ENCODE assay signal across 8 cellular contexts in the genomic region with DNA sequence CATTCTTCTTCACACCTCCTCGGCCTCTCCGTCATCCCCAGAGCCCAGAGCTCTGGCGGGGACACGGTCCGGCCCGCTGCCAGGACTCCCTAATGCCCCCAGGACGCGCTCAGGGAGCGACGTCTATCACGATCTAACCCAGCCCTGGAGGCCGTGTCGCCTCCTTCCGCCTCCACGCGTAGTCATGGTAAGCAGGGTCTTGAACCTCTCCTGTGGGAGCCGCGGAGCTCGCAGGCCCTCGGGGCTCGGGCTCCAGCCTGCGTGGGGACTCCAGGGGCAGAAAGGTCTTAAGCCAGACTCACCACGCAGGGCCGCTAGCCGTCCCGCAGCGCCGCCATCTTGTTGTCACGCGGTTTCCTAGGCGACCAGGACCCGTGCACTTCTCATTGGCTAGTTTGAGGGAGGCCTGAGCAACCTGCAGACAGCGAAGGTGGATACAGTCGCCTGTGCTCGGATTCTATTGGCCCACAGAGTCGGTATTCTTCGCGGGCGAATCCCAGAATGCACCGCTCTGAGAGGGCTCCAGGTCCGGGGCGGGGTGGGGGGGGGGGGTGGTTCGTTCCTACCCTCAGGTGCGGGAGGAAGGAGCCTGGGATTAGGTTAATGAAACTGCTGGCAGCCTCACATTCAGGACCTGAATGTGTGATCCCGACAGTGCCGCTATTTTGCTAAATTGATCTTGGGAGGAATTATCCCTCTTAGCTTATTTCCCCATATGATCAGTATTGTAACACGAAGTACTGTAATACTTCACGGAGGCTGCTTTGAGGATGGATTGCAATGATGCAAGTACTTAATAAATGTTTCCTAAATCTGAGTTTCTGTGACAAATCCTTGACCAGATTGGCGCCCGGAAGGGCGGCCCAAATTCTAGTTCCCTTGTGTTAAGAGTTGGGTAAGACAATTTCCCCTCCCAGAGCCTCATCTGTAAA. TPM values are rescaled to one million over a fixed set of nuclear protein-coding genes. Genes with fewer than 3 reads are reported as not detected.
DNase-seq lines count a peak whose midpoint lies in the region; ATAC-seq and TF ChIP-seq lines count a peak whose summit lies in the region.

A gene with protein sequence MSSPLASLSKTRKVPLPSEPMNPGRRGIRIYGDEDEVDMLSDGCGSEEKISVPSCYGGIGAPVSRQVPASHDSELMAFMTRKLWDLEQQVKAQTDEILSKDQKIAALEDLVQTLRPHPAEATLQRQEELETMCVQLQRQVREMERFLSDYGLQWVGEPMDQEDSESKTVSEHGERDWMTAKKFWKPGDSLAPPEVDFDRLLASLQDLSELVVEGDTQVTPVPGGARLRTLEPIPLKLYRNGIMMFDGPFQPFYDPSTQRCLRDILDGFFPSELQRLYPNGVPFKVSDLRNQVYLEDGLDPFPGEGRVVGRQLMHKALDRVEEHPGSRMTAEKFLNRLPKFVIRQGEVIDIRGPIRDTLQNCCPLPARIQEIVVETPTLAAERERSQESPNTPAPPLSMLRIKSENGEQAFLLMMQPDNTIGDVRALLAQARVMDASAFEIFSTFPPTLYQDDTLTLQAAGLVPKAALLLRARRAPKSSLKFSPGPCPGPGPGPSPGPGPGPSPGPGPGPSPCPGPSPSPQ (minus strand): TSS at position 347 of the 932 bp plus-strand sequence. CDS start 3,753 bp downstream, outside the sequence.

- H3K9me3 Mint-ChIP-seq in activated naive CD4-positive, alpha-beta T cell treated with anti-CD3 and anti-CD28 coated beads, Interleukin-2, amount 10 ng/mL, durations not matched to agents 7 days and 5 days: no peaks in the 10 kb centered on the region

- H2AFZ ChIP-seq in SK-N-SH (ENCODE audit: low read depth): peak within 1 kb of the TSS; percentile 95

- POLR2A ChIA-PET in GM10248 (lab: Yijun Ruan, JAX): interaction anchor here (1.3 kb wide), 1 partner anchor 13 kb away, joined by 8 read pairs; no protein-coding TSS in a partner anchor
- POLR2A ChIA-PET in SK-N-SH (lab: Yijun Ruan, JAX): no interaction called here

- TF ChIP-seq RAD21 in SK-N-SH (IDR thresholded peaks at IDR 0.05; ENCODE audit: low read length): no peak

- H3K4me1 ChIP-seq in SK-N-SH (ENCODE audit: control insufficient read depth in 1 of 2, insufficient read depth in 2 of 2, low read depth in 1 of 2, low read length in 1 of 2) (peaks cover 0 to 9% of the 10 kb centered on the region in 2 experiments; a peak in 1 of 4 replicates), testis (peaks cover 6% of the 10 kb centered on the region)

- ATAC-seq in HG02610 (IDR thresholded peaks at IDR 0.05; ENCODE audit: unreplicated experiment) (peak; percentile 99), omental fat pad (ENCODE audit: low FRiP score) (peak; percentile 99)

- CTCF ChIA-PET in GM10248 (lab: Yijun Ruan, JAX): interaction anchor here (0.7 to 21.1 kb wide), 4 partner anchors 10 to 73 kb away, joined by 3 to 690 read pairs (median 14); a partner anchor contains a TSS
- CTCF ChIA-PET in SK-N-SH (lab: Yijun Ruan, JAX): interaction anchor here (0.8 to 5.6 kb wide), 7 partner anchors 11 to 110 kb away, joined by 3 to 41 read pairs (median 6); a partner anchor contains a TSS
- CTCF ChIA-PET in activated naive CD4-positive, alpha-beta T cell treated with anti-CD3 and anti-CD28 coated beads, Interleukin-2, amount 10 ng/mL, durations not matched to agents 7 days and 5 days (lab: Charles Lee): interaction anchor here (2.7 to 9.1 kb wide), 3 partner anchors 11 to 19 kb away, joined by 13 to 119 read pairs (median 25); a partner anchor contains a TSS

- intact Hi-C loops in testis (cut with DNase I; ENCODE audit: low total_unique reads): no loop called here

- no peaks in the 10 kb centered on the region for H3K9me3 ChIP-seq in SK-N-SH
- no peaks in the 10 kb centered on the region for H3K9me3 ChIP-seq in testis

- TF ChIP-seq EP300 in SK-N-SH (IDR thresholded peaks at IDR 0.05; ENCODE audit: borderline replicate concordance in 1 of 2, low read depth in 1 of 2, low read length in 1 of 2): no peak

- H4K20me1 ChIP-seq in SK-N-SH (ENCODE audit: insufficient read depth): no peaks in the 10 kb centered on the region

- H3K27ac Mint-ChIP-seq in activated naive CD4-positive, alpha-beta T cell treated with anti-CD3 and anti-CD28 coated beads, Interleukin-2, amount 10 ng/mL, durations not matched to agents 7 days and 5 days: peak within 1 kb of the TSS; percentile 99

- H3K4me3 ChIP-seq in SK-N-SH (ENCODE audit: low read depth in 2 of 2, low read length in 1 of 2) (peak within 1 kb of the TSS; percentile 81 to 92), testis (peak within 1 kb of the TSS; percentile 63 to 80)

- peak within 1 kb of the TSS; percentile 88 for H3K9ac ChIP-seq in SK-N-SH

- peak; percentile 98 for DNase-seq in GM10248 (ENCODE audit: extremely low spot score)
- peak; percentile 99 for DNase-seq in NCI-H1092 (lab: John Stamatoyannopoulos, UW)
- DNase-seq in SK-N-SH: peak; percentile 96
- DNase-seq in activated naive CD4-positive, alpha-beta T cell treated with anti-CD3 and anti-CD28 coated beads, Interleukin-2, amount 10 ng/mL, durations not matched to agents 7 days and 5 days: peak; percentile 98
- peak; percentile 96 for DNase-seq in glomerular visceral epithelial cell (ENCODE audit: extremely low spot score)
- peak; percentile 71 for DNase-seq in omental fat pad (ENCODE audit: low spot score)
- peak; percentile 98 for DNase-seq in testis

- no peaks in the 10 kb centered on the region; the same call in 1 of the 2 replicates for H3K27me3 ChIP-seq in SK-N-SH (ENCODE audit: insufficient read depth)
- H3K27me3 ChIP-seq in testis: no peaks in the 10 kb centered on the region

- TF ChIP-seq CTCF in GM10248 (IDR thresholded peaks at IDR 0.05; ENCODE audit: control extremely low read depth, extremely low read depth, low read depth, missing control alignments): no peak
- TF ChIP-seq CTCF in SK-N-SH (IDR thresholded peaks at IDR 0.05): no peak
- TF ChIP-seq CTCF in omental fat pad (IDR thresholded peaks at IDR 0.05): no peak
- no peak for TF ChIP-seq CTCF in testis (IDR thresholded peaks at IDR 0.05)

- H3K36me3 ChIP-seq in SK-N-SH (replicated peaks in 1 of 2; ENCODE audit: control insufficient read depth in 1 of 2, insufficient read depth in 2 of 2, low read length in 1 of 2): no peaks in the 10 kb centered on the region
- no peaks in the 10 kb centered on the region for H3K36me3 ChIP-seq in testis (ENCODE audit: low read depth, missing control alignments)

- no peak for TF ChIP-seq POLR2A in testis (IDR thresholded peaks at IDR 0.05)

- H3F3A ChIP-seq in SK-N-SH (replicated peaks; ENCODE audit: insufficient read depth): no peaks in the 10 kb centered on the region

- H3K4me3 Mint-ChIP-seq in activated naive CD4-positive, alpha-beta T cell treated with anti-CD3 and anti-CD28 coated beads, Interleukin-2, amount 10 ng/mL, durations not matched to agents 7 days and 5 days: peak within 1 kb of the TSS; percentile 95

- peaks cover 56% of the 10 kb centered on the region for H3K4me1 Mint-ChIP-seq in activated naive CD4-positive, alpha-beta T cell treated with anti-CD3 and anti-CD28 coated beads, Interleukin-2, amount 10 ng/mL, durations not matched to agents 7 days and 5 days

- H3K4me2 ChIP-seq in SK-N-SH: peak within 1 kb of the TSS; percentile 98

- H3K27ac ChIP-seq in SK-N-SH (ENCODE audit: low read depth in 2 of 2, low read length in 1 of 2) (peak within 1 kb of the TSS; percentile 27 to 58; a peak in 3 of 4 replicates), testis (peak within 1 kb of the TSS; percentile 27)

- H3K9me2 ChIP-seq in SK-N-SH: no peaks in the 10 kb centered on the region

- H3K79me2 ChIP-seq in SK-N-SH (ENCODE audit: insufficient read depth): peaks cover 8% of the 10 kb centered on the region; the same call in 1 of the 2 replicates

- no peaks in the 10 kb centered on the region for H3K27me3 Mint-ChIP-seq in activated naive CD4-positive, alpha-beta T cell treated with anti-CD3 and anti-CD28 coated beads, Interleukin-2, amount 10 ng/mL, durations not matched to agents 7 days and 5 days

- 3% methylated on average over 19 of the region's 51 CpGs for WGBS in SK-N-SH (ENCODE audit: low lambda C conversion rate)
- 2% methylated on average over 18 to 51 of the region's 51 CpGs for WGBS in testis, 2 donors

- peaks cover 3% of the 10 kb centered on the region for H3K36me3 Mint-ChIP-seq in activated naive CD4-positive, alpha-beta T cell treated with anti-CD3 and anti-CD28 coated beads, Interleukin-2, amount 10 ng/mL, durations not matched to agents 7 days and 5 days

TF ChIP-seq in SK-N-SH, 30 proteins besides CTCF, POLR2A, EP300 and RAD21 (continues in another document):
- TF ChIP-seq, protein P1, sequence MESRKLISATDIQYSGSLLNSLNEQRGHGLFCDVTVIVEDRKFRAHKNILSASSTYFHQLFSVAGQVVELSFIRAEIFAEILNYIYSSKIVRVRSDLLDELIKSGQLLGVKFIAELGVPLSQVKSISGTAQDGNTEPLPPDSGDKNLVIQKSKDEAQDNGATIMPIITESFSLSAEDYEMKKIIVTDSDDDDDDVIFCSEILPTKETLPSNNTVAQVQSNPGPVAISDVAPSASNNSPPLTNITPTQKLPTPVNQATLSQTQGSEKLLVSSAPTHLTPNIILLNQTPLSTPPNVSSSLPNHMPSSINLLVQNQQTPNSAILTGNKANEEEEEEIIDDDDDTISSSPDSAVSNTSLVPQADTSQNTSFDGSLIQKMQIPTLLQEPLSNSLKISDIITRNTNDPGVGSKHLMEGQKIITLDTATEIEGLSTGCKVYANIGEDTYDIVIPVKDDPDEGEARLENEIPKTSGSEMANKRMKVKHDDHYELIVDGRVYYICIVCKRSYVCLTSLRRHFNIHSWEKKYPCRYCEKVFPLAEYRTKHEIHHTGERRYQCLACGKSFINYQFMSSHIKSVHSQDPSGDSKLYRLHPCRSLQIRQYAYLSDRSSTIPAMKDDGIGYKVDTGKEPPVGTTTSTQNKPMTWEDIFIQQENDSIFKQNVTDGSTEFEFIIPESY (IDR thresholded peaks at IDR 0.05; ENCODE audit: borderline replicate concordance, low read depth): no peak
- TF ChIP-seq CHD2 (IDR thresholded peaks at IDR 0.05; ENCODE audit: low read length, partially characterized antibody): peak; percentile 27
- TF ChIP-seq, protein P2, sequence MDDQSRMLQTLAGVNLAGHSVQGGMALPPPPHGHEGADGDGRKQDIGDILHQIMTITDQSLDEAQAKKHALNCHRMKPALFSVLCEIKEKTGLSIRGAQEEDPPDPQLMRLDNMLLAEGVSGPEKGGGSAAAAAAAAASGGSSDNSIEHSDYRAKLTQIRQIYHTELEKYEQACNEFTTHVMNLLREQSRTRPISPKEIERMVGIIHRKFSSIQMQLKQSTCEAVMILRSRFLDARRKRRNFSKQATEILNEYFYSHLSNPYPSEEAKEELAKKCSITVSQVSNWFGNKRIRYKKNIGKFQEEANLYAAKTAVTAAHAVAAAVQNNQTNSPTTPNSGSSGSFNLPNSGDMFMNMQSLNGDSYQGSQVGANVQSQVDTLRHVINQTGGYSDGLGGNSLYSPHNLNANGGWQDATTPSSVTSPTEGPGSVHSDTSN (IDR thresholded peaks at IDR 0.05): no peak
- TF ChIP-seq RFX5 (IDR thresholded peaks at IDR 0.05; ENCODE audit: low read length): peak; percentile 86

RNA-seq across cellular contexts. Expression of the gene that starts here (rescaled TPM):
- polyA plus RNA-seq in SK-N-SH (2012; rRNA removed): 30.6 and 35.3 TPM in 2 replicates
- 5.8 and 8.5 TPM in 2 replicates for polyA plus RNA-seq in SK-N-SH (2012; cell fraction: cytosol; rRNA removed)
- polyA plus RNA-seq in SK-N-SH (2012; cell fraction: nucleus; rRNA removed): 201 and 211 TPM in 2 replicates
- 10 to 100 TPM; 12.2 to 23.8 (median 17.7) TPM for total RNA-seq in omental fat pad
- total RNA-seq in testis: 10 to 100 TPM; 39.7 to 51.7 TPM
- 65.9 TPM for polyA plus RNA-seq in testis (ENCODE audit: insufficient read depth, low read depth, low replicate concordance)

Comparison
In these comparisons a context has a peak if more than half of its experiments do, and no peak if none do; other contexts are left out.
1. Peak in every context shown above with its lines: DNase-seq, ATAC-seq, H3K4me3 ChIP-seq and H3K27ac ChIP-seq.